In genomic region chr13:58597552-58597951, GRCh38 we compare ENCODE assay signal across 6 cellular contexts.
"Had no signal": no experiment of that assay in that cellular context is flagged by ENCODE, and none has a peak within 500 bp of the region (broad histone marks: within the 10 kb centered on the region; RNA-seq: fewer than 3 reads in every experiment).

No MANE protein-coding gene starts in this region.

- DNase-seq: GOT3, H9, HCEC 1CT, IMR-90 had no signal

- FAIRE-seq: HTR-8/SVneo, K562 had no signal

- H3K4me3 ChIP-seq: K562 had no signal
